ENCODE assay signal across 10 cellular contexts in genomic region chr1:159991513-159991912, GRCh38. TPM values are rescaled to one million over a fixed set of nuclear protein-coding genes. Genes with fewer than 3 reads are reported as not detected.
DNase-seq lines count a peak whose midpoint lies in the region; ATAC-seq and TF ChIP-seq lines count a peak whose summit lies in the region.
"Had no signal": no experiment of that assay in that cellular context is flagged by ENCODE, and none has a peak within 500 bp of the region (broad histone marks: within the 10 kb centered on the region; RNA-seq: fewer than 3 reads in every experiment).

No MANE protein-coding gene starts in this region.

- TF ChIP-seq EP300 in gastroesophageal sphincter (IDR thresholded peaks at IDR 0.05): no peak

- DNase-seq in AML-193 (lab: John Stamatoyannopoulos, UW) (peak; percentile 78 to 83), H4 (ENCODE audit: low spot score) (peak; percentile 85), SKM-1 (lab: John Stamatoyannopoulos, UW; ENCODE audit: unreplicated experiment) (peak; percentile 32), fibroblast of villous mesenchyme (ENCODE audit: low read depth) (peak; percentile 17)
- no peak for DNase-seq in activated effector memory CD4-positive, alpha-beta T cell treated with Interleukin-2 at 50 U/mL for 16 hours
- DNase-seq in effector memory CD4-positive, alpha-beta T cell: no peak
- DNase-seq: gastrocnemius medialis, NCI-H1694 had no signal

- no peaks in the 10 kb centered on the region for H3K27me3 ChIP-seq in effector memory CD4-positive, alpha-beta T cell (replicated peaks; ENCODE audit: control insufficient read depth, insufficient read depth, low read length, poor library complexity, severe bottlenecking)
- H3K27me3 ChIP-seq in gastroesophageal sphincter: peaks cover 13% of the 10 kb centered on the region

- WGBS in gastroesophageal sphincter (ENCODE audit: low coverage in 1 of 2), 2 donors: 64 to 70% methylated on average over 4 of the region's 4 CpGs

- TF ChIP-seq CTCF in fibroblast of villous mesenchyme (IDR thresholded peaks at IDR 0.05; ENCODE audit: insufficient read depth, low read depth, low read length) (no peak), gastroesophageal sphincter (IDR thresholded peaks at IDR 0.05) (no peak)

- H3K9me3 ChIP-seq in effector memory CD4-positive, alpha-beta T cell (ENCODE audit: control insufficient read depth, low read length): no peaks in the 10 kb centered on the region
- H3K9me3 ChIP-seq in gastroesophageal sphincter: no peaks in the 10 kb centered on the region
- H3K9me3 ChIP-seq: gastrocnemius medialis had no signal

- no peak overlapping the region for H3K27ac ChIP-seq in effector memory CD4-positive, alpha-beta T cell (ENCODE audit: insufficient read depth, low read length, poor library complexity, severe bottlenecking)
- H3K27ac ChIP-seq in gastroesophageal sphincter: no peak overlapping the region
- H3K27ac ChIP-seq: gastrocnemius medialis had no signal

- H3K36me3 ChIP-seq in effector memory CD4-positive, alpha-beta T cell (ENCODE audit: control insufficient read depth, insufficient read depth, low read length): no peaks in the 10 kb centered on the region
- H3K36me3 ChIP-seq in gastroesophageal sphincter: no peaks in the 10 kb centered on the region
- H3K36me3 ChIP-seq: gastrocnemius medialis had no signal

- no peak for TF ChIP-seq POLR2A in gastroesophageal sphincter (IDR thresholded peaks at IDR 0.05)

- no peak overlapping the region for H3K4me3 ChIP-seq in fibroblast of villous mesenchyme (ENCODE audit: low read depth, low read length)
- no peak overlapping the region for H3K4me3 ChIP-seq in effector memory CD4-positive, alpha-beta T cell (ENCODE audit: insufficient read depth, low read depth, low read length, poor library complexity, severe bottlenecking)
- H3K4me3 ChIP-seq in gastroesophageal sphincter: no peak overlapping the region
- H3K4me3 ChIP-seq: gastrocnemius medialis had no signal

- H3K4me1 ChIP-seq in effector memory CD4-positive, alpha-beta T cell (ENCODE audit: control insufficient read depth, insufficient read depth, low read length, poor library complexity, severe bottlenecking): no peaks in the 10 kb centered on the region
- no peaks in the 10 kb centered on the region for H3K4me1 ChIP-seq in gastroesophageal sphincter
- H3K4me1 ChIP-seq: gastrocnemius medialis had no signal

- ATAC-seq in gastroesophageal sphincter (no peak), GM19397 (IDR thresholded peaks at IDR 0.05; ENCODE audit: unreplicated experiment) (no peak)
- ATAC-seq: gastrocnemius medialis had no signal

RNA-seq across cellular contexts. Expression of gene SLAMF9, which starts 37.5 kb away (rescaled TPM):
- total RNA-seq in H4 (2014; rRNA removed; shearing (Covaris generic)): 2.2 TPM in 1 of 2 replicates, not detected in the other
- total RNA-seq in fibroblast of villous mesenchyme: not detected in 2 replicates
- not detected for total RNA-seq in gastroesophageal sphincter
- total RNA-seq: gastrocnemius medialis had no signal

RNA-seq across cellular contexts. Expression of gene PIGM, which starts 40.3 kb away (rescaled TPM):
- total RNA-seq in H4 (2014; rRNA removed; shearing (Covaris generic)): 6.0 and 6.3 TPM in 2 replicates
- total RNA-seq in fibroblast of villous mesenchyme (4.2 and 6.0 TPM in 2 replicates), gastroesophageal sphincter (1 to 10 TPM; 3.7 to 5.4 (median 4.4) TPM)

RNA-seq across cellular contexts. Expression of gene IGSF9, which starts 46.1 kb away (rescaled TPM):
- 0.47 and 0.52 TPM in 2 replicates for total RNA-seq in H4 (2014; rRNA removed; shearing (Covaris generic))
- total RNA-seq in fibroblast of villous mesenchyme (not detected in 2 replicates), gastroesophageal sphincter (under 1 TPM in 2 of 4 donors, not detected in 2; 0.35 to 0.62 TPM)

Comparison
In these comparisons a context has a peak if more than half of its experiments do, and no peak if none do; other contexts are left out.
1. DNase-seq: peak in AML-193 (2 of 2), H4 (single experiment), SKM-1 (single experiment) and fibroblast of villous mesenchyme (single experiment); none in activated effector memory CD4-positive, alpha-beta T cell treated with Interleukin-2 at 50 U/mL for 16 hours (single experiment) and effector memory CD4-positive, alpha-beta T cell (0 of 3).